In genomic region chr4:133152801-133153526, GRCh38 we compare ENCODE assay signal across 10 cellular contexts. TPM values are rescaled to one million over a fixed set of nuclear protein-coding genes. Genes with fewer than 3 reads are reported as not detected.
DNase-seq lines count a peak whose midpoint lies in the region; FAIRE-seq lines count a peak whose summit lies in the region.
"Had no signal": no experiment of that assay in that cellular context is flagged by ENCODE, and none has a peak within 500 bp of the region (broad histone marks: within the 10 kb centered on the region; RNA-seq: fewer than 3 reads in every experiment).

No MANE protein-coding gene starts in this region.

- peak overlapping the region; percentile 72 for H3K4me3 ChIP-seq in iPS-18c (ENCODE audit: insufficient read depth, low read depth, low read length)
- peak overlapping the region; percentile 81 to 87 for H3K4me3 ChIP-seq in stomach smooth muscle (ENCODE audit: low read length in 2 of 2)

- H3K36me3 ChIP-seq in stomach smooth muscle (ENCODE audit: control insufficient read depth in 2 of 2, insufficient read depth in 2 of 2, low read length in 2 of 2), result no peaks in the 10 kb centered on the region

- no peaks in the 10 kb centered on the region for H3K9me3 Mint-ChIP-seq in activated CD4-positive, alpha-beta memory T cell treated with anti-CD3 and anti-CD28 coated beads, Interleukin-2, amount 10 ng/mL, durations not matched to agents 7 days and 5 days
- no peaks in the 10 kb centered on the region for H3K9me3 Mint-ChIP-seq in activated CD4-positive, alpha-beta memory T cell treated with anti-CD3 and anti-CD28 coated beads for 36 hours

- peak overlapping the region; percentile 58 to 69 for H3K9ac ChIP-seq in stomach smooth muscle (ENCODE audit: low read length in 2 of 2)

- no peak overlapping the region for H3K27ac ChIP-seq in stomach smooth muscle (ENCODE audit: low read length)
- H3K27ac ChIP-seq: C4-2B had no signal

- peaks cover 5 to 12% of the 10 kb centered on the region in 2 donors for H3K27me3 ChIP-seq in stomach smooth muscle (ENCODE audit: control insufficient read depth in 1 of 2, insufficient read depth in 2 of 2, low read length in 2 of 2)

- peaks cover 49% of the 10 kb centered on the region for H3K27me3 Mint-ChIP-seq in activated CD4-positive, alpha-beta memory T cell treated with anti-CD3 and anti-CD28 coated beads, Interleukin-2, amount 10 ng/mL, durations not matched to agents 7 days and 5 days
- peaks cover 43% of the 10 kb centered on the region for H3K27me3 Mint-ChIP-seq in activated CD4-positive, alpha-beta memory T cell treated with anti-CD3 and anti-CD28 coated beads for 36 hours

- no peaks in the 10 kb centered on the region for H3K9me3 ChIP-seq in iPS-18c (ENCODE audit: control insufficient read depth, insufficient read depth, low read length)
- no peaks in the 10 kb centered on the region for H3K9me3 ChIP-seq in stomach smooth muscle (ENCODE audit: control insufficient read depth in 2 of 2, low read length in 2 of 2)

- CTCF ChIA-PET in activated CD4-positive, alpha-beta memory T cell treated with anti-CD3 and anti-CD28 coated beads, Interleukin-2, amount 10 ng/mL, durations not matched to agents 7 days and 5 days (lab: Charles Lee), result interaction anchor here (0.8 kb wide), 1 partner anchor 12 kb away, joined by 5 read pairs; no protein-coding TSS in a partner anchor
- CTCF ChIA-PET in activated CD4-positive, alpha-beta memory T cell treated with anti-CD3 and anti-CD28 coated beads for 36 hours (lab: Charles Lee), result no interaction called here

- H3K36me3 Mint-ChIP-seq in activated CD4-positive, alpha-beta memory T cell treated with anti-CD3 and anti-CD28 coated beads, Interleukin-2, amount 10 ng/mL, durations not matched to agents 7 days and 5 days (ENCODE audit: low read depth), result peaks cover 16% of the 10 kb centered on the region
- H3K36me3 Mint-ChIP-seq in activated CD4-positive, alpha-beta memory T cell treated with anti-CD3 and anti-CD28 coated beads for 36 hours, result peaks cover 8% of the 10 kb centered on the region

- POLR2A ChIA-PET in activated CD4-positive, alpha-beta memory T cell treated with anti-CD3 and anti-CD28 coated beads, Interleukin-2, amount 10 ng/mL, durations not matched to agents 7 days and 5 days (lab: Charles Lee), result no interaction called here
- POLR2A ChIA-PET in activated CD4-positive, alpha-beta memory T cell treated with anti-CD3 and anti-CD28 coated beads for 36 hours (lab: Charles Lee), result no interaction called here

- DNase-seq in activated CD4-positive, alpha-beta memory T cell treated with anti-CD3 and anti-CD28 coated beads, Interleukin-2, amount 10 ng/mL, durations not matched to agents 7 days and 5 days, result no peak
- no peak for DNase-seq in activated CD4-positive, alpha-beta memory T cell treated with anti-CD3 and anti-CD28 coated beads for 36 hours
- DNase-seq in anterior cingulate cortex (lab: John Stamatoyannopoulos, UW) (peak in 45 of 58 donors; percentile 1 to 69 (median 31)), urothelium cell line (ENCODE audit: low spot score) (no peak), NK-92 (lab: John Stamatoyannopoulos, UW; ENCODE audit: unreplicated experiment) (no peak), COLO668 (lab: John Stamatoyannopoulos, UW; ENCODE audit: unreplicated experiment) (no peak)
- DNase-seq: NK-92 treated with Interleukin-12 subunit alpha and Interleukin-12 subunit beta, amount 100 ng/mL, for 24 hours had no signal

- H3K4me1 ChIP-seq in stomach smooth muscle (ENCODE audit: control insufficient read depth, insufficient read depth, low read length), result peaks cover 37% of the 10 kb centered on the region

- peak overlapping the region; percentile 58 for H3K27ac Mint-ChIP-seq in activated CD4-positive, alpha-beta memory T cell treated with anti-CD3 and anti-CD28 coated beads, Interleukin-2, amount 10 ng/mL, durations not matched to agents 7 days and 5 days
- H3K27ac Mint-ChIP-seq in activated CD4-positive, alpha-beta memory T cell treated with anti-CD3 and anti-CD28 coated beads for 36 hours, result no peak overlapping the region

- peaks cover 20% of the 10 kb centered on the region for H3K4me1 Mint-ChIP-seq in activated CD4-positive, alpha-beta memory T cell treated with anti-CD3 and anti-CD28 coated beads, Interleukin-2, amount 10 ng/mL, durations not matched to agents 7 days and 5 days
- H3K4me1 Mint-ChIP-seq in activated CD4-positive, alpha-beta memory T cell treated with anti-CD3 and anti-CD28 coated beads for 36 hours (ENCODE audit: low read depth), result peaks cover 17% of the 10 kb centered on the region

- no peak for FAIRE-seq in urothelium cell line (lab: Jason Lieb, UNC)

- no peak overlapping the region for H3K4me3 Mint-ChIP-seq in activated CD4-positive, alpha-beta memory T cell treated with anti-CD3 and anti-CD28 coated beads, Interleukin-2, amount 10 ng/mL, durations not matched to agents 7 days and 5 days
- H3K4me3 Mint-ChIP-seq in activated CD4-positive, alpha-beta memory T cell treated with anti-CD3 and anti-CD28 coated beads for 36 hours, result no peak overlapping the region

- intact Hi-C loops in activated CD4-positive, alpha-beta memory T cell treated with anti-CD3 and anti-CD28 coated beads for 36 hours (cut with micrococcal nuclease), result no loop called here

RNA-seq across cellular contexts. Expression of gene PCDH10, which starts 3.9 kb away (rescaled TPM):
- not detected for total RNA-seq in activated CD4-positive, alpha-beta memory T cell treated with anti-CD3 and anti-CD28 coated beads, Interleukin-2, amount 10 ng/mL, durations not matched to agents 7 days and 5 days
- not detected for total RNA-seq in activated CD4-positive, alpha-beta memory T cell treated with anti-CD3 and anti-CD28 coated beads for 36 hours

Comparison
In these comparisons a context has a peak if more than half of its experiments do, and no peak if none do; other contexts are left out.
1. DNase-seq: peak in anterior cingulate cortex (45 of 58); none in activated CD4-positive, alpha-beta memory T cell treated with anti-CD3 and anti-CD28 coated beads, Interleukin-2, amount 10 ng/mL, durations not matched to agents 7 days and 5 days (single experiment), activated CD4-positive, alpha-beta memory T cell treated with anti-CD3 and anti-CD28 coated beads for 36 hours (single experiment), urothelium cell line (single experiment), NK-92 (single experiment) and COLO668 (single experiment).